ENCODE assay signal across 1 cellular context in genomic region chr15:72235298-72235697, GRCh38.
TF ChIP-seq lines count a peak whose summit lies in the region.

No MANE protein-coding gene starts in this region.

TF ChIP-seq in A549, 52 proteins besides CTCF, POLR2A, EP300 and RAD21 (continued from another document):
- TF ChIP-seq PBX3 (IDR thresholded peaks at IDR 0.05) (no peak), RNF2 (IDR thresholded peaks at IDR 0.05; ENCODE audit: borderline replicate concordance, low read depth) (no peak), NPAS2 (CRISPR knock-in tag; IDR thresholded peaks at IDR 0.05; ENCODE audit: borderline replicate concordance) (no peak), HES2 (IDR thresholded peaks at IDR 0.05) (no peak), KDM5A (IDR thresholded peaks at IDR 0.05) (no peak), KDM1A (IDR thresholded peaks at IDR 0.05; ENCODE audit: low read depth) (no peak)
